ENCODE assay signal across 7 cellular contexts in the genomic region with DNA sequence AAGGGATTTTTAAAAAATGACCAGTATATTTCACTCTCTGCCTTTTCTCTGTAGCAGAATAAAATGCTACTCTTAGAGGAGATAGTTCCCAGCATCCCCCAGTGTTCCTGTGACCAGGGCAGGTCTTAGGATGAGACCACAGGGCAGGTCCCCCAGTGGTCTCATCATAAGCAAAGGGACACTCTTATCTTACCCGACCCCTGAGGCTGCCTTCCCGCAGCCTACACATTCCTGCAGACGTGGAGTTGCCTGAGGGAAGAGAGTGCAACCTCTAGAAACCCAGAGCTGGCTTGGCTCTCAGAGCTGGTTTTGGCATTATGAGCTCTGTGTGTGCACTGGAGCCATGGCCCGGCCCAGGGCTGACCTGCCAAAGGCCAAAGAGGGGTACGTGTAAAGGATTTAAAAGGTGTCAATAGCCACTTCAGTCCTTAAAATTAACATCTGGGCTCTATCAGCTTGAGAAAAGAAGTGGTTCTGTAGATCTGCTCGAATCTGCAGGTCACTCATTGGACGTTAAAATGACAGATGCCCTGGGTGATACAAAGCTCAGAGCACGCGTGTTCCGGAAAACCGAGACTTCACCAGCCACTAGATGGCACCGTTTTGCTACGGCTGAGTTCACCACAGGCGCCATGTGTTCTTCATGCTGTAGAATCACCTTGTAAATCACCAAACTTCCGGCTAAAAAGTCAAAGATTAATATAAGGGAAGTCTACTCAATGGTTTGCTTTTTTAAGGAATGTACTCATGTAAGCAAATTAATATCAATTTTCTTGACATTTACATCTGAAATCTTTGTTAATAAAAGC.
DNase-seq lines count a peak whose midpoint lies in the region; ATAC-seq and TF ChIP-seq lines count a peak whose summit lies in the region.
"Not testable (repeated sequence)": the region's sequence is repeated elsewhere in the genome, so short reads cannot be mapped to it uniquely, and the experiment has no call there.

No MANE protein-coding gene starts in this region.

- POLR2A ChIA-PET in naive thymus-derived CD8-positive, alpha-beta T cell (lab: Charles Lee), result not testable (repeated sequence)

- H3K4me3 Mint-ChIP-seq in T-helper 17 cell; naive thymus-derived CD8-positive, alpha-beta T cell: not testable (repeated sequence)

- TF ChIP-seq CTCF in GM12873 (IDR thresholded peaks at IDR 0.05; ENCODE audit: insufficient read depth, low read depth, low read length, missing control alignments), result peak; percentile 10

- H3K9me3 ChIP-seq in T-helper 17 cell (ENCODE audit: control insufficient read depth, low read length, poor library complexity, severe bottlenecking), result not testable (repeated sequence)

- H3K27ac Mint-ChIP-seq in T-helper 17 cell; naive thymus-derived CD8-positive, alpha-beta T cell: not testable (repeated sequence)

- peak; percentile 91 for ATAC-seq in HG02759 (IDR thresholded peaks at IDR 0.05; ENCODE audit: unreplicated experiment)
- ATAC-seq in T-helper 17 cell, result peak; percentile 87
- peak; percentile 75 to 79 for ATAC-seq in naive thymus-derived CD8-positive, alpha-beta T cell

- not testable (repeated sequence) for H3K36me3 Mint-ChIP-seq in T-helper 17 cell (ENCODE audit: low read depth); naive thymus-derived CD8-positive, alpha-beta T cell

- not testable (repeated sequence) for H3K4me1 Mint-ChIP-seq in T-helper 17 cell; naive thymus-derived CD8-positive, alpha-beta T cell

- H3K9me3 Mint-ChIP-seq in naive thymus-derived CD8-positive, alpha-beta T cell, result not testable (repeated sequence)

- DNase-seq in NCI-H1417 (lab: John Stamatoyannopoulos, UW) (peak; percentile 8 to 64 (median 26)), amniotic epithelial cell (ENCODE audit: low read depth) (peak; percentile 23), globus pallidus (ENCODE audit: low spot score) (peak; percentile 13)
- not testable (repeated sequence) for DNase-seq in T-helper 17 cell
- peak in 7 of 10 donors; percentile 5 to 37 (median 27) for DNase-seq in naive thymus-derived CD8-positive, alpha-beta T cell

- H3K27me3 Mint-ChIP-seq in T-helper 17 cell, result peaks cover 11% of the 10 kb centered on the region
- not testable (repeated sequence) for H3K27me3 Mint-ChIP-seq in naive thymus-derived CD8-positive, alpha-beta T cell
